25 cellular contexts compared by ENCODE assay signal in the genomic region with DNA sequence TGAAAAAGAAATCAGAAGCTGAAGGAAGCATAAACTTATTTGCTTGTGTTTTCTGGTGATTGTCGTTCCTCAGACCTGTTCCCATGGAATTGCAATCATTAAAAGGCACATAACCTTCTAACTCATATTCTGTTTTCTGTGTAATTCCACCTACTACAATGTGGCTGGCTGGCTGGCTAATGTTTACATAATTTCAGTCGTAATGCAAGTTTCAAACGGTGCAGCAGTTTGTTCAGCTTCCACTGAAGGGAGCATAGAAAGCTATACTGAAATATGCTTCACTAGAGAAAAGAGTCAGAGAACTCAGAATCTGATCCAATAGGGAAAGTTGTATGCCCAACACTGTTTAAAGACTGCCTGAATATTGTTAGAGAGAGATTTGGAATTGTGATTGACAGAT. TPM values are rescaled to one million over a fixed set of nuclear protein-coding genes. Genes with fewer than 3 reads are reported as not detected.
DNase-seq lines count a peak whose midpoint lies in the region; ATAC-seq, FAIRE-seq and TF ChIP-seq lines count a peak whose summit lies in the region.
"Had no signal": no experiment of that assay in that cellular context is flagged by ENCODE, and none has a peak within 500 bp of the region (broad histone marks: within the 10 kb centered on the region; RNA-seq: fewer than 3 reads in every experiment).

No MANE protein-coding gene starts in this region.

- H4K5ac ChIP-seq in IMR-90 (ENCODE audit: low read depth, low read length) = no peak overlapping the region
- no peak overlapping the region for H4K5ac ChIP-seq in H1 (ENCODE audit: insufficient read length, low read depth, low read length)

- H3K23ac ChIP-seq in IMR-90 (ENCODE audit: low read depth, low read length) (no peak overlapping the region), H1 (ENCODE audit: insufficient read length) (no peak overlapping the region)

- no peak overlapping the region for H3K4me2 ChIP-seq in IMR-90 (ENCODE audit: low read depth, low read length)
- no peak overlapping the region for H3K4me2 ChIP-seq in H1 (ENCODE audit: insufficient read depth in 1 of 2, low read depth in 2 of 2, low read length in 2 of 2)
- H3K4me2 ChIP-seq: BLaER1 treated with 17β-estradiol and CSF1 and Interleukin-3, amounts not matched to agents 10 nM and 100 nM; GM23338 had no signal

- TF ChIP-seq CTCF in IMR-90 (conservative IDR thresholded peaks at IDR 0.05; ENCODE audit: low read depth, low read length) (no peak), H1 (IDR thresholded peaks at IDR 0.05; ENCODE audit: control extremely low read depth in 1 of 3, insufficient read depth in 1 of 3, low read depth in 1 of 3, low read length in 3 of 3) (no peak)

- no peak overlapping the region for H2AK9ac ChIP-seq in IMR-90 (replicated peaks; ENCODE audit: low read depth, low read length, poor library complexity)

- peaks cover 3% of the 10 kb centered on the region; the same call in 1 of the 2 replicates for H3K4me1 ChIP-seq in IMR-90 (ENCODE audit: control insufficient read depth, insufficient read depth, low read length)
- peaks cover 0 to 4% (median 0%) of the 10 kb centered on the region in 4 experiments; a peak in 1 of 7 replicates for H3K4me1 ChIP-seq in H1 (replicated peaks in 1 of 4; ENCODE audit: control insufficient read depth in 3 of 4, insufficient read depth in 4 of 4, low read length in 3 of 4)
- H3K4me1 ChIP-seq: BE2C; BLaER1 treated with 17β-estradiol and CSF1 and Interleukin-3, amounts not matched to agents 10 nM and 100 nM; HAP-1 had no signal

- H3K79me1 ChIP-seq in IMR-90 (ENCODE audit: low read depth in 1 of 2, low read length in 2 of 2) = no peaks in the 10 kb centered on the region
- no peaks in the 10 kb centered on the region for H3K79me1 ChIP-seq in H1 (ENCODE audit: low read depth, low read length)

- no TSS peak for BruUV-seq in IMR-90 (replicated peaks; lab: Mats Ljungman, UMichigan)

- H2BK15ac ChIP-seq in IMR-90 (ENCODE audit: low read depth, low read length) (no peak overlapping the region), H1 (ENCODE audit: low read length) (no peak overlapping the region)

- no peak for FAIRE-seq in H1 (lab: Jason Lieb, UNC)
- FAIRE-seq: A204.1, D721Med, GM12891, GM18507, H54 had no signal

- no CpG with 5 or more reads among the region's 3 CpGs for WGBS in IMR-90 (ENCODE audit: extremely low coverage in 2 of 2, insufficient read length in 1 of 2), 2 experiments
- 92% methylated on average over 3 of the region's 3 CpGs; no CpG with 5 or more reads in 1 of the 2 experiments for WGBS in H1 (ENCODE audit: extremely low coverage in 1 of 2, insufficient coverage in 1 of 2, insufficient read length in 1 of 2, insufficient replicate concordance in 2 of 2, low coverage in 1 of 2, low lambda C conversion rate in 2 of 2, missing lambda C conversion rate in 1 of 2), 2 experiments

- no peak overlapping the region for H3K4ac ChIP-seq in IMR-90 (ENCODE audit: low read depth, low read length)
- H3K4ac ChIP-seq in H1 (replicated peaks; ENCODE audit: insufficient read length, low read depth, low read length) = no peak overlapping the region

- no peak overlapping the region for H4K91ac ChIP-seq in IMR-90 (ENCODE audit: insufficient read depth, low read depth, low read length)
- H4K91ac ChIP-seq in H1 (replicated peaks; ENCODE audit: insufficient read length, low read length) = no peak overlapping the region

- peak; percentile 65; the same call in 1 of the 2 replicates for ATAC-seq in IMR-90 (ENCODE audit: low read depth)
- ATAC-seq in left lobe of liver = peak; percentile 51
- ATAC-seq: GM23338 had no signal

- H3K27me3 ChIP-seq in IMR-90 (ENCODE audit: control insufficient read depth, insufficient read depth, low read length) (no peaks in the 10 kb centered on the region), H1 (replicated peaks in 1 of 4; ENCODE audit: control insufficient read depth in 3 of 4, extremely low read depth in 1 of 4, insufficient read depth in 3 of 4, low read length in 3 of 4) (no peaks in the 10 kb centered on the region)
- H3K27me3 ChIP-seq: BLaER1 treated with 17β-estradiol and CSF1 and Interleukin-3, amounts not matched to agents 10 nM and 100 nM had no signal

- no peak for TF ChIP-seq RAD21 in IMR-90 (IDR thresholded peaks at IDR 0.05; ENCODE audit: low read length)
- TF ChIP-seq RAD21 in H1 (IDR thresholded peaks at IDR 0.05 in 1 of 2, conservative IDR thresholded peaks at IDR 0.05 in 1 of 2; ENCODE audit: low read depth in 2 of 2, low read length in 2 of 2) = no peak

- H3K9ac ChIP-seq in IMR-90 (ENCODE audit: low read depth, low read length) (no peak overlapping the region), H1 (replicated peaks in 1 of 4; ENCODE audit: extremely low read depth in 1 of 4, low read depth in 3 of 4, low read length in 3 of 4) (no peak overlapping the region)
- H3K9ac ChIP-seq: BLaER1 treated with 17β-estradiol and CSF1 and Interleukin-3, amounts not matched to agents 10 nM and 100 nM had no signal

- TF ChIP-seq EP300 in H1 (IDR thresholded peaks at IDR 0.05; ENCODE audit: borderline replicate concordance in 1 of 2, low read depth in 2 of 2, low read length in 2 of 2) = no peak

- no peaks in the 10 kb centered on the region for H3K36me3 ChIP-seq in IMR-90 (ENCODE audit: control insufficient read depth, insufficient read depth, low read length)
- no peaks in the 10 kb centered on the region for H3K36me3 ChIP-seq in H1 (ENCODE audit: control insufficient read depth in 2 of 4, insufficient read depth in 4 of 4, low read length in 3 of 4)
- H3K36me3 ChIP-seq: BE2C; BLaER1 treated with 17β-estradiol and CSF1 and Interleukin-3, amounts not matched to agents 10 nM and 100 nM; HAP-1 had no signal

- intact Hi-C loops in IMR-90 (cut with micrococcal nuclease) = no loop called here

- H3K56ac ChIP-seq in IMR-90 (ENCODE audit: extremely low read depth, insufficient read depth, low read length) (no peak overlapping the region), H1 (replicated peaks; ENCODE audit: insufficient read length, low read depth, low read length) (no peak overlapping the region)

- H3K79me2 ChIP-seq in H1 (ENCODE audit: control insufficient read depth in 1 of 2, insufficient read depth in 2 of 2, low read length in 2 of 2) = no peaks in the 10 kb centered on the region

- H2BK5ac ChIP-seq in IMR-90 (ENCODE audit: low read depth, low read length, poor library complexity, severe bottlenecking) (no peak overlapping the region), H1 (ENCODE audit: low read depth, low read length) (no peak overlapping the region)

- H3K9me1 ChIP-seq in IMR-90 (ENCODE audit: insufficient read depth, low read length) = no peaks in the 10 kb centered on the region

- in situ Hi-C loops in IMR-90 (cut with MboI; ENCODE audit: low sequenced_read_pairs) = no loop called here

- no peak overlapping the region for H4K8ac ChIP-seq in IMR-90 (ENCODE audit: low read depth in 2 of 2, low read length in 2 of 2)
- no peak overlapping the region for H4K8ac ChIP-seq in H1 (ENCODE audit: extremely low read depth, insufficient read depth, low read length)

- no peak overlapping the region for H3K4me3 ChIP-seq in IMR-90 (ENCODE audit: insufficient read depth, low read depth, low read length)
- no peak overlapping the region for H3K4me3 ChIP-seq in H1 (ENCODE audit: extremely low read depth in 1 of 4, insufficient read depth in 2 of 4, low read depth in 3 of 4, low read length in 4 of 4)
- H3K4me3 ChIP-seq: BLaER1 treated with 17β-estradiol and CSF1 and Interleukin-3, amounts not matched to agents 10 nM and 100 nM; GM23338; HAP-1 had no signal

- no peak overlapping the region for H3K14ac ChIP-seq in IMR-90 (replicated peaks; ENCODE audit: low read depth, low read length)
- no peak overlapping the region for H3K14ac ChIP-seq in H1 (ENCODE audit: insufficient read length)

- H2AFZ ChIP-seq in IMR-90 (replicated peaks; ENCODE audit: low read length, poor library complexity) (no peak overlapping the region), H1 (ENCODE audit: low read length) (0 out of 2 replicates have a peak overlapping the region, but pooled peaks have one; percentile 2)
- H2AFZ ChIP-seq: GM23338 had no signal

- CTCF ChIA-PET in IMR-90 (lab: Yijun Ruan, JAX) (interaction anchor here (1.0 kb wide), 1 partner anchor 103 kb away, joined by 3 read pairs; no protein-coding TSS in a partner anchor), H1 (lab: Charles Lee; ENCODE audit: partially characterized antibody) (interaction anchor here (1.2 to 2.1 kb wide), 2 partner anchors 10 to 16 kb away, joined by 5 read pairs; no protein-coding TSS in a partner anchor)

- H2BK20ac ChIP-seq in IMR-90 (ENCODE audit: low read depth, low read length) (no peak overlapping the region), H1 (ENCODE audit: low read length) (no peak overlapping the region)

- dilution Hi-C loops in IMR-90 (cut with HindIII; ENCODE audit: low sequenced_read_pairs, unreplicated experiment) = no loop called here

- H4K20me1 ChIP-seq in IMR-90 (ENCODE audit: insufficient read depth, low read length) (no peaks in the 10 kb centered on the region), H1 (replicated peaks in 1 of 2; ENCODE audit: control insufficient read depth in 1 of 2, insufficient read depth in 2 of 2, low read length in 2 of 2) (no peaks in the 10 kb centered on the region)
- H4K20me1 ChIP-seq: BLaER1 treated with 17β-estradiol and CSF1 and Interleukin-3, amounts not matched to agents 10 nM and 100 nM had no signal

- H3K27ac ChIP-seq in IMR-90 (ENCODE audit: insufficient read depth, low read length) = no peak overlapping the region
- H3K27ac ChIP-seq in H1 (ENCODE audit: low read depth, low read length) = no peak overlapping the region
- H3K27ac ChIP-seq: 22Rv1; BLaER1 treated with 17β-estradiol and CSF1 and Interleukin-3, amounts not matched to agents 10 nM and 100 nM had no signal

- H2AK5ac ChIP-seq in IMR-90 (ENCODE audit: low read depth, low read length) = no peak overlapping the region
- no peak overlapping the region for H2AK5ac ChIP-seq in H1 (ENCODE audit: low read depth, low read length)

- DNase-seq in IMR-90 (peak; percentile 13), H1 (ENCODE audit: low read depth in 1 of 2, low spot score in 2 of 2) (no peak), left lobe of liver (ENCODE audit: low spot score) (no peak), renal cortical epithelial cell (ENCODE audit: low read depth) (peak; percentile 38), NCI-H187 treated with DMSO at 0.1 percent for 48 hours (lab: John Stamatoyannopoulos, UW) (no peak), AML-193 (lab: John Stamatoyannopoulos, UW) (no peak), activated gamma-delta T cell treated with Interleukin-2 at 50 U/mL for 16 hours (no peak)
- DNase-seq: BE2C; CD4-positive, alpha-beta T cell; CD8-positive, alpha-beta memory T cell; DMS 273 treated with DMSO at 0.1 percent for 48 hours; DMS79; EL; GDM1; HFFc6 had no signal

- POLR2A ChIA-PET in IMR-90 (lab: Charles Lee; ENCODE audit: unreplicated experiment) = no interaction called here
- POLR2A ChIA-PET in H1 (lab: Charles Lee; ENCODE audit: partially characterized antibody) = no interaction called here

- no peak overlapping the region for H2BK12ac ChIP-seq in H1 (ENCODE audit: low read depth, low read length)

- H3K9me3 ChIP-seq in IMR-90 (ENCODE audit: control insufficient read depth, insufficient read depth, low read length) = no peaks in the 10 kb centered on the region
- H3K9me3 ChIP-seq in H1 (ENCODE audit: insufficient read depth in 2 of 2, low read depth in 1 of 2, low read length in 1 of 2) = no peaks in the 10 kb centered on the region
- H3K9me3 ChIP-seq: BE2C; BLaER1 treated with 17β-estradiol and CSF1 and Interleukin-3, amounts not matched to agents 10 nM and 100 nM; HAP-1 had no signal

- H2BK120ac ChIP-seq in IMR-90 (ENCODE audit: low read depth, low read length) = no peak overlapping the region
- H2BK120ac ChIP-seq in H1 (replicated peaks; ENCODE audit: low read depth, low read length) = no peak overlapping the region

- H3K18ac ChIP-seq in IMR-90 (ENCODE audit: low read depth, low read length) (no peak overlapping the region), H1 (ENCODE audit: extremely low read depth, low read length) (no peak overlapping the region)

- TF ChIP-seq POLR2A in IMR-90 (IDR thresholded peaks at IDR 0.05; ENCODE audit: low read depth, low read length) = no peak
- TF ChIP-seq POLR2A in H1 (IDR thresholded peaks at IDR 0.05; ENCODE audit: control extremely low read depth in 1 of 2, low read depth in 2 of 2, low read length in 2 of 2) = no peak

- no peaks in the 10 kb centered on the region; the same call in 1 of the 2 replicates for H3K23me2 ChIP-seq in H1 (ENCODE audit: low read depth, low read length)

RNA-seq across cellular contexts. Expression of gene SCN7A, which starts 27.1 kb away (rescaled TPM):
- total RNA-seq in IMR-90 (2012; rRNA removed) = 0.90 and 1.7 TPM in 2 replicates
- 0.24 and 0.39 TPM in 2 replicates for polyA plus RNA-seq in IMR-90 (2012; rRNA removed)
- polyA plus RNA-seq in IMR-90 (2012; cell fraction: cytosol; rRNA removed) = 0.08 and 0.09 TPM in 2 replicates
- 0.10 and 1.7 TPM in 2 replicates for polyA plus RNA-seq in IMR-90 (2012; cell fraction: nucleus; rRNA removed; ENCODE audit: low replicate concordance)
- 0.11 and 0.19 TPM in 2 replicates for total RNA-seq in H1 (2021; fragmentation: NEBNext Ultra II Directional; extraction: Animal tissue kit (Norgen Biotek cat#: 25700))
- polyA plus RNA-seq in H1 (2011; rRNA removed) = 0.03 and 0.09 TPM in 2 replicates
- polyA plus RNA-seq in H1 (2011; cell fraction: cytosol; rRNA removed) = 0.13 TPM
- 0.17 TPM for polyA plus RNA-seq in H1 (2011; cell fraction: nucleus; rRNA removed)
- 0.09 to 0.26 TPM (median 0.12 TPM) in 4 replicates for polyA plus RNA-seq in H1 (2012, experiment 1 of 2)
- polyA plus RNA-seq in H1 (2012, experiment 2 of 2) = not detected
- polyA plus RNA-seq in H1 (2013, experiment 1 of 2) = 0.12 TPM
- 0.09 TPM for polyA plus RNA-seq in H1 (2013, experiment 2 of 2)
- 0.09 and 0.20 TPM in 2 replicates for polyA minus RNA-seq in H1 (2011; rRNA and poly(A)+ RNA removed)
- not detected for polyA minus RNA-seq in H1 (2011; cell fraction: cytosol; rRNA and poly(A)+ RNA removed)
- 0.60 TPM for polyA minus RNA-seq in H1 (2011; cell fraction: nucleus; rRNA and poly(A)+ RNA removed)
- 0.73 TPM for total RNA-seq in left lobe of liver
- under 0.01 and 1.8 TPM in 2 replicates for total RNA-seq in renal cortical epithelial cell
- total RNA-seq: CD4-positive, alpha-beta T cell; CD8-positive, alpha-beta memory T cell had no signal
- polyA plus RNA-seq: CD14-positive monocyte; CD8-positive, alpha-beta memory T cell had no signal

Comparison
In these comparisons a context has a peak if more than half of its experiments do, and no peak if none do; other contexts are left out.
1. DNase-seq: peak in IMR-90 (single experiment) and renal cortical epithelial cell (single experiment); none in H1 (0 of 2), left lobe of liver (single experiment), NCI-H187 treated with DMSO at 0.1 percent for 48 hours (single experiment), AML-193 (0 of 2) and activated gamma-delta T cell treated with Interleukin-2 at 50 U/mL for 16 hours (single experiment).